In genomic region chr5:106522296-106522695, GRCh38 we compare ENCODE assay signal across 32 cellular contexts.
DNase-seq lines count a peak whose midpoint lies in the region; ATAC-seq and TF ChIP-seq lines count a peak whose summit lies in the region.
"Had no signal": no experiment of that assay in that cellular context is flagged by ENCODE, and none has a peak within 500 bp of the region (broad histone marks: within the 10 kb centered on the region; RNA-seq: fewer than 3 reads in every experiment).

No MANE protein-coding gene starts in this region.

- no peaks in the 10 kb centered on the region for H3K4me1 ChIP-seq in breast epithelium
- H3K4me1 ChIP-seq: heart left ventricle, lower lobe of right lung, parathyroid adenoma, SJCRH30, suprapubic skin had no signal

- intact Hi-C loops in MCF 10A (cut with micrococcal nuclease), result no loop called here
- intact Hi-C loops in breast epithelium (cut with DNase I; ENCODE audit: low total_unique reads), result no loop called here

- no peak for ATAC-seq in GM21447 (IDR thresholded peaks at IDR 0.05; ENCODE audit: unreplicated experiment)
- ATAC-seq in effector memory CD8-positive, alpha-beta T cell (replicated peaks), result no peak
- ATAC-seq: activated CD4-positive, CD25-positive, alpha-beta regulatory T cell treated with anti-CD3 and anti-CD28 coated beads, Interleukin-2, amount 50 U/mL, for 24 hours; CD8-positive, alpha-beta T cell; heart left ventricle; lower lobe of right lung; mucosa of descending colon; right cardiac atrium; stimulated activated naive B cell treated with anti-CD40 and anti-IgM and Interleukin-4, amounts not matched to agents 10 μg/mL and 1 μg/mL and 100 μg/mL, for 72 hours had no signal

- no peak overlapping the region for H3K4me3 ChIP-seq in breast epithelium
- H3K4me3 ChIP-seq: heart left ventricle, lower lobe of right lung, mucosa of descending colon, SJCRH30, suprapubic skin had no signal

- H3K9me3 Mint-ChIP-seq in MCF 10A (ENCODE audit: unreplicated experiment), result no peaks in the 10 kb centered on the region
- peaks cover under 1% of the 10 kb centered on the region in 2 donors for H3K9me3 Mint-ChIP-seq in effector memory CD8-positive, alpha-beta T cell
- H3K9me3 Mint-ChIP-seq: activated CD4-positive, alpha-beta memory T cell treated with anti-CD3 and anti-CD28 coated beads for 36 hours; activated naive CD4-positive, alpha-beta T cell treated with anti-CD3 and anti-CD28 coated beads, Interleukin-2, amount 50 U/mL, for 24 hours; H9; nephron progenitor cell; stimulated activated naive B cell treated with anti-CD40 and anti-IgM and Interleukin-4, amounts not matched to agents 10 μg/mL and 1 μg/mL and 100 μg/mL, for 72 hours; T-helper 1 cell treated with Interleukin-12 subunit alpha and Interleukin-12 subunit beta and Interleukin-4 antibody, amounts not matched to agents 30 μg/mL and 1 μg/mL, for 36 hours had no signal

- no peaks in the 10 kb centered on the region for H3K36me3 ChIP-seq in breast epithelium
- H3K36me3 ChIP-seq: heart left ventricle, lower lobe of right lung, SJCRH30, suprapubic skin had no signal

- H3K4me3 Mint-ChIP-seq in MCF 10A (ENCODE audit: unreplicated experiment), result no peak overlapping the region
- no peak overlapping the region for H3K4me3 Mint-ChIP-seq in effector memory CD8-positive, alpha-beta T cell
- H3K4me3 Mint-ChIP-seq: activated CD4-positive, alpha-beta memory T cell treated with anti-CD3 and anti-CD28 coated beads for 36 hours; activated naive CD4-positive, alpha-beta T cell treated with anti-CD3 and anti-CD28 coated beads, Interleukin-2, amount 50 U/mL, for 24 hours; CD8-positive, alpha-beta T cell; H9; nephron progenitor cell; stimulated activated naive B cell treated with anti-CD40 and anti-IgM and Interleukin-4, amounts not matched to agents 10 μg/mL and 1 μg/mL and 100 μg/mL, for 72 hours; T-helper 1 cell treated with Interleukin-12 subunit alpha and Interleukin-12 subunit beta and Interleukin-4 antibody, amounts not matched to agents 30 μg/mL and 1 μg/mL, for 36 hours had no signal

- no TSS peak for BruUV-seq in MCF 10A (replicated peaks; lab: Mats Ljungman, UMichigan)

- peak; percentile 1 for DNase-seq in MCF 10A (ENCODE audit: unreplicated experiment)
- DNase-seq in breast epithelium (ENCODE audit: low spot score in 2 of 2), result no peak
- peak; percentile 77 for DNase-seq in brain pericyte (ENCODE audit: low read depth, low spot score)
- peak; percentile 6 for DNase-seq in iris pigment epithelial cell (ENCODE audit: low read depth)
- DNase-seq in NCI-H345 (lab: John Stamatoyannopoulos, UW), result no peak
- no peak for DNase-seq in kidney tubule cell (ENCODE audit: low spot score)
- no peak for DNase-seq in effector memory CD8-positive, alpha-beta T cell
- DNase-seq: 8988T; activated CD4-positive, alpha-beta memory T cell treated with anti-CD3 and anti-CD28 coated beads for 36 hours; activated CD8-positive, alpha-beta memory T cell treated with anti-CD3 and anti-CD28 coated beads, Interleukin-2, amount 50 U/mL, for 48 hours; AML-193; CD8-positive, alpha-beta T cell; H9; heart left ventricle; lower lobe of right lung; mucosa of descending colon; NCI-H187; NCI-H2171; NCI-H526; nephron progenitor cell; right cardiac atrium; SJCRH30; stimulated activated CD4-positive, alpha-beta T cell treated with anti-CD3 and anti-CD28 coated beads, Interleukin-4, amount 100 ng/mL, for 4 hours; stimulated activated naive B cell treated with anti-CD40 and anti-IgM and Interleukin-4, amounts not matched to agents 10 μg/mL and 1 μg/mL and 100 μg/mL, for 72 hours had no signal

- no peak for TF ChIP-seq CTCF in MCF 10A (IDR thresholded peaks at IDR 0.05; ENCODE audit: unreplicated experiment)
- no peak for TF ChIP-seq CTCF in breast epithelium (IDR thresholded peaks at IDR 0.05)

- no peak for TF ChIP-seq POLR2A in breast epithelium (IDR thresholded peaks at IDR 0.05)

- no peaks in the 10 kb centered on the region for H3K27me3 ChIP-seq in breast epithelium
- H3K27me3 ChIP-seq: foreskin keratinocyte, heart left ventricle, SJCRH30, suprapubic skin had no signal

- H3K9me3 ChIP-seq in breast epithelium, result no peaks in the 10 kb centered on the region
- H3K9me3 ChIP-seq: heart left ventricle, lower lobe of right lung, mucosa of descending colon, SJCRH30, suprapubic skin had no signal

- CTCF ChIA-PET in MCF 10A (lab: Yijun Ruan, JAX), result no interaction called here

- H3K27ac Mint-ChIP-seq in MCF 10A (ENCODE audit: low read depth, unreplicated experiment), result no peak overlapping the region
- H3K27ac Mint-ChIP-seq in effector memory CD8-positive, alpha-beta T cell, result no peak overlapping the region
- H3K27ac Mint-ChIP-seq: activated CD4-positive, alpha-beta memory T cell treated with anti-CD3 and anti-CD28 coated beads for 36 hours; activated naive CD4-positive, alpha-beta T cell treated with anti-CD3 and anti-CD28 coated beads, Interleukin-2, amount 50 U/mL, for 24 hours; activated T-helper 2 cell treated with anti-CD3 and anti-CD28 coated beads, Interferon-gamma antibody, Interleukin-2, Interleukin-4, amounts not matched to agents 10 μg/mL and 5 μg/mL and 100 μg/mL, durations not matched to agents 14 hours and 24 hours and 36 hours; CD8-positive, alpha-beta T cell; H9; nephron progenitor cell; stimulated activated naive B cell treated with anti-CD40 and anti-IgM and Interleukin-4, amounts not matched to agents 10 μg/mL and 1 μg/mL and 100 μg/mL, for 72 hours; T-helper 1 cell treated with Interleukin-12 subunit alpha and Interleukin-12 subunit beta and Interleukin-4 antibody, amounts not matched to agents 30 μg/mL and 1 μg/mL, for 36 hours had no signal

- H3K36me3 Mint-ChIP-seq in MCF 10A (ENCODE audit: insufficient read depth, unreplicated experiment), result no peaks in the 10 kb centered on the region
- no peaks in the 10 kb centered on the region for H3K36me3 Mint-ChIP-seq in effector memory CD8-positive, alpha-beta T cell (ENCODE audit: insufficient read depth)
- H3K36me3 Mint-ChIP-seq: activated CD4-positive, alpha-beta memory T cell treated with anti-CD3 and anti-CD28 coated beads for 36 hours; activated naive CD4-positive, alpha-beta T cell treated with anti-CD3 and anti-CD28 coated beads, Interleukin-2, amount 50 U/mL, for 24 hours; CD8-positive, alpha-beta T cell; stimulated activated naive B cell treated with anti-CD40 and anti-IgM and Interleukin-4, amounts not matched to agents 10 μg/mL and 1 μg/mL and 100 μg/mL, for 72 hours had no signal

- H3K4me1 Mint-ChIP-seq in MCF 10A (ENCODE audit: insufficient read depth, unreplicated experiment), result no peaks in the 10 kb centered on the region
- no peaks in the 10 kb centered on the region for H3K4me1 Mint-ChIP-seq in effector memory CD8-positive, alpha-beta T cell (ENCODE audit: low read depth in 2 of 2)
- H3K4me1 Mint-ChIP-seq: activated naive CD4-positive, alpha-beta T cell treated with anti-CD3 and anti-CD28 coated beads, Interleukin-2, amount 50 U/mL, for 24 hours; H9; nephron progenitor cell; stimulated activated naive B cell treated with anti-CD40 and anti-IgM and Interleukin-4, amounts not matched to agents 10 μg/mL and 1 μg/mL and 100 μg/mL, for 72 hours had no signal

- no peaks in the 10 kb centered on the region for H3K27me3 Mint-ChIP-seq in MCF 10A (ENCODE audit: insufficient read depth, unreplicated experiment)
- H3K27me3 Mint-ChIP-seq in effector memory CD8-positive, alpha-beta T cell, result no peaks in the 10 kb centered on the region
- H3K27me3 Mint-ChIP-seq: activated CD4-positive, alpha-beta memory T cell treated with anti-CD3 and anti-CD28 coated beads for 36 hours; activated naive CD4-positive, alpha-beta T cell treated with anti-CD3 and anti-CD28 coated beads, Interleukin-2, amount 50 U/mL, for 24 hours; stimulated activated naive B cell treated with anti-CD40 and anti-IgM and Interleukin-4, amounts not matched to agents 10 μg/mL and 1 μg/mL and 100 μg/mL, for 72 hours had no signal

- POLR2A ChIA-PET in MCF 10A (lab: Yijun Ruan, JAX), result no interaction called here

- no peak overlapping the region for H3K27ac ChIP-seq in breast epithelium
- H3K27ac ChIP-seq: foreskin keratinocyte, heart left ventricle, lower lobe of right lung, parathyroid adenoma, SJCRH30, suprapubic skin had no signal

Comparison
In these comparisons a context has a peak if more than half of its experiments do, and no peak if none do; other contexts are left out.
1. DNase-seq: peak in MCF 10A (single experiment), brain pericyte (single experiment) and iris pigment epithelial cell (single experiment); none in breast epithelium (0 of 2), NCI-H345 (single experiment), kidney tubule cell (single experiment) and effector memory CD8-positive, alpha-beta T cell (0 of 3).